ENCODE assay signal across 2 cellular contexts in the genomic region with DNA sequence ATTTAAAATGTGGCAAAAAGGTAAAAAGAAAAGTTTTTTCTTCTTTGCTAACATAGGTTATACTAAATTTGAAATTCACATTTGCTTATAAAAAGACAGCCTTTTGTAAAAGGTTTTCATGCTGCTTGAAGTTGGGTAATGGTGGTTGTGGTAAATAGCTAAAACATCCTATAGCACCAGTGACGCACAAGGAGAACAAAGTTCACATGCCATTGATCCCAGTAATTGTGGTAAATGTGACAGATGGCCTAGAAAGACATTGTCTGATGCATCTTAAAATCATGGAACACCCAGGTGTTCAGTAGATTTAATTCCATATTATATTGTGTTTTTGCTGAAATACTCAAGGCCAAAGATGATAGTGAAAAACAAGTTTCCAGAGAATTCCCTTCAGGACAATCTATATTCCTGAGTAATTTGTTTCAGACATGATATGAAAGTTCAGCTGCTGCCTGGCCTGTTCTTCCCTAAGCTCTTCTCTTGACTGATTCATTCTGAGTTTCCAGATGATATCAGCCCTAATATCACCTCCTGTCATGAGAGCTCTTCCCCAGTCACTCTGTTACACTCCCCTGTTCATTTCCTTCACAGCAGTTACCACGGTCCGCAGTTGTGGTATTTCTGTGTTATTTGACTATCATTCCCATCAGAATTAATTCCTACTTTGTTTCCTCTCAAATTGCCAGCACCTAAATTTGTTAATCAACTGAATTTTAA.
TF ChIP-seq lines count a peak whose summit lies in the region.

No MANE protein-coding gene starts in this region.

TF ChIP-seq in IMR-90, 13 proteins besides CTCF, POLR2A, EP300 and RAD21:
- TF ChIP-seq MAZ (IDR thresholded peaks at IDR 0.05; ENCODE audit: borderline replicate concordance, low read depth, low read length) (no peak), RFX5 (IDR thresholded peaks at IDR 0.05; ENCODE audit: low read depth, low read length) (no peak), CEBPB (IDR thresholded peaks at IDR 0.05; ENCODE audit: low read depth, low read length) (peak; percentile 62; the same call in 1 of the 2 replicates)
- TF ChIP-seq, protein P1, sequence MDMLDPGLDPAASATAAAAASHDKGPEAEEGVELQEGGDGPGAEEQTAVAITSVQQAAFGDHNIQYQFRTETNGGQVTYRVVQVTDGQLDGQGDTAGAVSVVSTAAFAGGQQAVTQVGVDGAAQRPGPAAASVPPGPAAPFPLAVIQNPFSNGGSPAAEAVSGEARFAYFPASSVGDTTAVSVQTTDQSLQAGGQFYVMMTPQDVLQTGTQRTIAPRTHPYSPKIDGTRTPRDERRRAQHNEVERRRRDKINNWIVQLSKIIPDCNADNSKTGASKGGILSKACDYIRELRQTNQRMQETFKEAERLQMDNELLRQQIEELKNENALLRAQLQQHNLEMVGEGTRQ (IDR thresholded peaks at IDR 0.05; ENCODE audit: low read depth, low read length), result no peak
- TF ChIP-seq, protein P2, sequence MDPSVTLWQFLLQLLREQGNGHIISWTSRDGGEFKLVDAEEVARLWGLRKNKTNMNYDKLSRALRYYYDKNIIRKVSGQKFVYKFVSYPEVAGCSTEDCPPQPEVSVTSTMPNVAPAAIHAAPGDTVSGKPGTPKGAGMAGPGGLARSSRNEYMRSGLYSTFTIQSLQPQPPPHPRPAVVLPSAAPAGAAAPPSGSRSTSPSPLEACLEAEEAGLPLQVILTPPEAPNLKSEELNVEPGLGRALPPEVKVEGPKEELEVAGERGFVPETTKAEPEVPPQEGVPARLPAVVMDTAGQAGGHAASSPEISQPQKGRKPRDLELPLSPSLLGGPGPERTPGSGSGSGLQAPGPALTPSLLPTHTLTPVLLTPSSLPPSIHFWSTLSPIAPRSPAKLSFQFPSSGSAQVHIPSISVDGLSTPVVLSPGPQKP (IDR thresholded peaks at IDR 0.05; ENCODE audit: borderline replicate concordance, low read depth, low read length), result no peak

TF ChIP-seq in WTC11, 78 proteins besides CTCF, POLR2A, EP300 and RAD21:
- TF ChIP-seq, protein P3, sequence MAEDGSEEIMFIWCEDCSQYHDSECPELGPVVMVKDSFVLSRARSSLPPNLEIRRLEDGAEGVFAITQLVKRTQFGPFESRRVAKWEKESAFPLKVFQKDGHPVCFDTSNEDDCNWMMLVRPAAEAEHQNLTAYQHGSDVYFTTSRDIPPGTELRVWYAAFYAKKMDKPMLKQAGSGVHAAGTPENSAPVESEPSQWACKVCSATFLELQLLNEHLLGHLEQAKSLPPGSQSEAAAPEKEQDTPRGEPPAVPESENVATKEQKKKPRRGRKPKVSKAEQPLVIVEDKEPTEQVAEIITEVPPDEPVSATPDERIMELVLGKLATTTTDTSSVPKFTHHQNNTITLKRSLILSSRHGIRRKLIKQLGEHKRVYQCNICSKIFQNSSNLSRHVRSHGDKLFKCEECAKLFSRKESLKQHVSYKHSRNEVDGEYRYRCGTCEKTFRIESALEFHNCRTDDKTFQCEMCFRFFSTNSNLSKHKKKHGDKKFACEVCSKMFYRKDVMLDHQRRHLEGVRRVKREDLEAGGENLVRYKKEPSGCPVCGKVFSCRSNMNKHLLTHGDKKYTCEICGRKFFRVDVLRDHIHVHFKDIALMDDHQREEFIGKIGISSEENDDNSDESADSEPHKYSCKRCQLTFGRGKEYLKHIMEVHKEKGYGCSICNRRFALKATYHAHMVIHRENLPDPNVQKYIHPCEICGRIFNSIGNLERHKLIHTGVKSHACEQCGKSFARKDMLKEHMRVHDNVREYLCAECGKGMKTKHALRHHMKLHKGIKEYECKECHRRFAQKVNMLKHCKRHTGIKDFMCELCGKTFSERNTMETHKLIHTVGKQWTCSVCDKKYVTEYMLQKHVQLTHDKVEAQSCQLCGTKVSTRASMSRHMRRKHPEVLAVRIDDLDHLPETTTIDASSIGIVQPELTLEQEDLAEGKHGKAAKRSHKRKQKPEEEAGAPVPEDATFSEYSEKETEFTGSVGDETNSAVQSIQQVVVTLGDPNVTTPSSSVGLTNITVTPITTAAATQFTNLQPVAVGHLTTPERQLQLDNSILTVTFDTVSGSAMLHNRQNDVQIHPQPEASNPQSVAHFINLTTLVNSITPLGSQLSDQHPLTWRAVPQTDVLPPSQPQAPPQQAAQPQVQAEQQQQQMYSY (CRISPR knock-in tag; IDR thresholded peaks at IDR 0.05), result no peak
- TF ChIP-seq JAZF1 (CRISPR knock-in tag; IDR thresholded peaks at IDR 0.05) (no peak), ZNF423 (CRISPR knock-in tag; IDR thresholded peaks at IDR 0.05) (no peak), GABPB1 (CRISPR knock-in tag; IDR thresholded peaks at IDR 0.05) (no peak), SMAD4 (CRISPR knock-in tag; IDR thresholded peaks at IDR 0.05) (no peak), NR1H2 (CRISPR knock-in tag; IDR thresholded peaks at IDR 0.05) (no peak), EMX1 (CRISPR knock-in tag; IDR thresholded peaks at IDR 0.05) (no peak), CBFB (CRISPR knock-in tag; IDR thresholded peaks at IDR 0.05; ENCODE audit: low read depth) (no peak), ZNF121 (CRISPR knock-in tag; IDR thresholded peaks at IDR 0.05) (no peak), PRRX2 (CRISPR knock-in tag; IDR thresholded peaks at IDR 0.05) (no peak), FOXP1 (CRISPR knock-in tag; IDR thresholded peaks at IDR 0.05; ENCODE audit: borderline replicate concordance) (no peak), RORB (CRISPR knock-in tag; IDR thresholded peaks at IDR 0.05) (no peak), SOX15 (CRISPR knock-in tag; IDR thresholded peaks at IDR 0.05) (no peak), ZNF396 (CRISPR knock-in tag; IDR thresholded peaks at IDR 0.05; ENCODE audit: borderline replicate concordance) (no peak)
- TF ChIP-seq, protein P4, sequence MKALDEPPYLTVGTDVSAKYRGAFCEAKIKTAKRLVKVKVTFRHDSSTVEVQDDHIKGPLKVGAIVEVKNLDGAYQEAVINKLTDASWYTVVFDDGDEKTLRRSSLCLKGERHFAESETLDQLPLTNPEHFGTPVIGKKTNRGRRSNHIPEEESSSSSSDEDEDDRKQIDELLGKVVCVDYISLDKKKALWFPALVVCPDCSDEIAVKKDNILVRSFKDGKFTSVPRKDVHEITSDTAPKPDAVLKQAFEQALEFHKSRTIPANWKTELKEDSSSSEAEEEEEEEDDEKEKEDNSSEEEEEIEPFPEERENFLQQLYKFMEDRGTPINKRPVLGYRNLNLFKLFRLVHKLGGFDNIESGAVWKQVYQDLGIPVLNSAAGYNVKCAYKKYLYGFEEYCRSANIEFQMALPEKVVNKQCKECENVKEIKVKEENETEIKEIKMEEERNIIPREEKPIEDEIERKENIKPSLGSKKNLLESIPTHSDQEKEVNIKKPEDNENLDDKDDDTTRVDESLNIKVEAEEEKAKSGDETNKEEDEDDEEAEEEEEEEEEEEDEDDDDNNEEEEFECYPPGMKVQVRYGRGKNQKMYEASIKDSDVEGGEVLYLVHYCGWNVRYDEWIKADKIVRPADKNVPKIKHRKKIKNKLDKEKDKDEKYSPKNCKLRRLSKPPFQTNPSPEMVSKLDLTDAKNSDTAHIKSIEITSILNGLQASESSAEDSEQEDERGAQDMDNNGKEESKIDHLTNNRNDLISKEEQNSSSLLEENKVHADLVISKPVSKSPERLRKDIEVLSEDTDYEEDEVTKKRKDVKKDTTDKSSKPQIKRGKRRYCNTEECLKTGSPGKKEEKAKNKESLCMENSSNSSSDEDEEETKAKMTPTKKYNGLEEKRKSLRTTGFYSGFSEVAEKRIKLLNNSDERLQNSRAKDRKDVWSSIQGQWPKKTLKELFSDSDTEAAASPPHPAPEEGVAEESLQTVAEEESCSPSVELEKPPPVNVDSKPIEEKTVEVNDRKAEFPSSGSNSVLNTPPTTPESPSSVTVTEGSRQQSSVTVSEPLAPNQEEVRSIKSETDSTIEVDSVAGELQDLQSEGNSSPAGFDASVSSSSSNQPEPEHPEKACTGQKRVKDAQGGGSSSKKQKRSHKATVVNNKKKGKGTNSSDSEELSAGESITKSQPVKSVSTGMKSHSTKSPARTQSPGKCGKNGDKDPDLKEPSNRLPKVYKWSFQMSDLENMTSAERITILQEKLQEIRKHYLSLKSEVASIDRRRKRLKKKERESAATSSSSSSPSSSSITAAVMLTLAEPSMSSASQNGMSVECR (CRISPR knock-in tag; IDR thresholded peaks at IDR 0.05; ENCODE audit: borderline replicate concordance), result no peak
- TF ChIP-seq, protein P5, sequence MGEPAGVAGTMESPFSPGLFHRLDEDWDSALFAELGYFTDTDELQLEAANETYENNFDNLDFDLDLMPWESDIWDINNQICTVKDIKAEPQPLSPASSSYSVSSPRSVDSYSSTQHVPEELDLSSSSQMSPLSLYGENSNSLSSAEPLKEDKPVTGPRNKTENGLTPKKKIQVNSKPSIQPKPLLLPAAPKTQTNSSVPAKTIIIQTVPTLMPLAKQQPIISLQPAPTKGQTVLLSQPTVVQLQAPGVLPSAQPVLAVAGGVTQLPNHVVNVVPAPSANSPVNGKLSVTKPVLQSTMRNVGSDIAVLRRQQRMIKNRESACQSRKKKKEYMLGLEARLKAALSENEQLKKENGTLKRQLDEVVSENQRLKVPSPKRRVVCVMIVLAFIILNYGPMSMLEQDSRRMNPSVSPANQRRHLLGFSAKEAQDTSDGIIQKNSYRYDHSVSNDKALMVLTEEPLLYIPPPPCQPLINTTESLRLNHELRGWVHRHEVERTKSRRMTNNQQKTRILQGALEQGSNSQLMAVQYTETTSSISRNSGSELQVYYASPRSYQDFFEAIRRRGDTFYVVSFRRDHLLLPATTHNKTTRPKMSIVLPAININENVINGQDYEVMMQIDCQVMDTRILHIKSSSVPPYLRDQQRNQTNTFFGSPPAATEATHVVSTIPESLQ (CRISPR knock-in tag; IDR thresholded peaks at IDR 0.05), result no peak
- TF ChIP-seq, protein P1 (CRISPR knock-in tag; IDR thresholded peaks at IDR 0.05), result no peak
- TF ChIP-seq, protein P6, sequence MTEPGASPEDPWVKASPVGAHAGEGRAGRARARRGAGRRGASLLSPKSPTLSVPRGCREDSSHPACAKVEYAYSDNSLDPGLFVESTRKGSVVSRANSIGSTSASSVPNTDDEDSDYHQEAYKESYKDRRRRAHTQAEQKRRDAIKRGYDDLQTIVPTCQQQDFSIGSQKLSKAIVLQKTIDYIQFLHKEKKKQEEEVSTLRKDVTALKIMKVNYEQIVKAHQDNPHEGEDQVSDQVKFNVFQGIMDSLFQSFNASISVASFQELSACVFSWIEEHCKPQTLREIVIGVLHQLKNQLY (CRISPR knock-in tag; IDR thresholded peaks at IDR 0.05), result no peak
- TF ChIP-seq, protein P7, sequence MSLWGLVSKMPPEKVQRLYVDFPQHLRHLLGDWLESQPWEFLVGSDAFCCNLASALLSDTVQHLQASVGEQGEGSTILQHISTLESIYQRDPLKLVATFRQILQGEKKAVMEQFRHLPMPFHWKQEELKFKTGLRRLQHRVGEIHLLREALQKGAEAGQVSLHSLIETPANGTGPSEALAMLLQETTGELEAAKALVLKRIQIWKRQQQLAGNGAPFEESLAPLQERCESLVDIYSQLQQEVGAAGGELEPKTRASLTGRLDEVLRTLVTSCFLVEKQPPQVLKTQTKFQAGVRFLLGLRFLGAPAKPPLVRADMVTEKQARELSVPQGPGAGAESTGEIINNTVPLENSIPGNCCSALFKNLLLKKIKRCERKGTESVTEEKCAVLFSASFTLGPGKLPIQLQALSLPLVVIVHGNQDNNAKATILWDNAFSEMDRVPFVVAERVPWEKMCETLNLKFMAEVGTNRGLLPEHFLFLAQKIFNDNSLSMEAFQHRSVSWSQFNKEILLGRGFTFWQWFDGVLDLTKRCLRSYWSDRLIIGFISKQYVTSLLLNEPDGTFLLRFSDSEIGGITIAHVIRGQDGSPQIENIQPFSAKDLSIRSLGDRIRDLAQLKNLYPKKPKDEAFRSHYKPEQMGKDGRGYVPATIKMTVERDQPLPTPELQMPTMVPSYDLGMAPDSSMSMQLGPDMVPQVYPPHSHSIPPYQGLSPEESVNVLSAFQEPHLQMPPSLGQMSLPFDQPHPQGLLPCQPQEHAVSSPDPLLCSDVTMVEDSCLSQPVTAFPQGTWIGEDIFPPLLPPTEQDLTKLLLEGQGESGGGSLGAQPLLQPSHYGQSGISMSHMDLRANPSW (CRISPR knock-in tag; conservative IDR thresholded peaks at IDR 0.05; ENCODE audit: low read depth), result no peak
- TF ChIP-seq, protein P8, sequence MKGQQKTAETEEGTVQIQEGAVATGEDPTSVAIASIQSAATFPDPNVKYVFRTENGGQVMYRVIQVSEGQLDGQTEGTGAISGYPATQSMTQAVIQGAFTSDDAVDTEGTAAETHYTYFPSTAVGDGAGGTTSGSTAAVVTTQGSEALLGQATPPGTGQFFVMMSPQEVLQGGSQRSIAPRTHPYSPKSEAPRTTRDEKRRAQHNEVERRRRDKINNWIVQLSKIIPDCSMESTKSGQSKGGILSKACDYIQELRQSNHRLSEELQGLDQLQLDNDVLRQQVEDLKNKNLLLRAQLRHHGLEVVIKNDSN (CRISPR knock-in tag; IDR thresholded peaks at IDR 0.05), result no peak
